In the genomic region with DNA sequence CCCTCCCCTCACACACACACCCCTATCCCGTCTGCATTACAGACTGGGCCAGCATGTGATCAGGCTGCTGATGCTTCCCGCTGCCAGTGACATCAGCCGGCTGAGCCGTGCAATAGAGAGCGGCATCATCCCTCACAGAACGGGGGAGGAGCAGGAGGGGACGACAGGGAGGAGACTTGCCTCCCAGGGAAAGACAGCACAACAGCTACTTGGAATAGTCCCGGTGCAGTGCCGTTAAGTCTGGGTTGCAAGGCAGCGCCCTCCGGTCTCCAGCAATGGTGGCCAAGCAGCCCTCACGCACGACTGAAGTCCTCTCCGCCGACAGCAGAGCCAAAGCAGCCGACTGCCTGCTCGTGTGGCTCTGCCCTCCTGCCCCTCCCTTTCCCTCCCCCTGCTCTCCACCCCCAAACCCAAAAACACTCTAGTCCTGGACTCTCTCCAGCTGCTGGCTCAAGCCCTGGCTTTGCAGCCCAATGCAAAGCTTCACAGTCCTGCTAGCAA, we compare ENCODE assay signal across 8 cellular contexts. TPM values are rescaled to one million over a fixed set of nuclear protein-coding genes. Genes with fewer than 3 reads are reported as not detected.
DNase-seq lines count a peak whose midpoint lies in the region; ATAC-seq and TF ChIP-seq lines count a peak whose summit lies in the region.

No MANE protein-coding gene starts in this region.

- H3K9me3 Mint-ChIP-seq in GM23338 = no peaks in the 10 kb centered on the region

- H3K27ac ChIP-seq in GM23338 (ENCODE audit: low read depth) (no peak overlapping the region), muscle layer of duodenum (ENCODE audit: low read length) (peak overlapping the region; percentile 6)

- peak overlapping the region; percentile 87 for H3K4me2 ChIP-seq in GM23338

- H3K27me3 ChIP-seq in GM23338 (ENCODE audit: insufficient read depth) (no peaks in the 10 kb centered on the region), NT2/D1 (ENCODE audit: insufficient read depth, insufficient read length) (no peaks in the 10 kb centered on the region), muscle layer of duodenum (ENCODE audit: low read depth, low read length) (no peaks in the 10 kb centered on the region)

- H3K36me3 ChIP-seq in GM23338 (ENCODE audit: insufficient read depth) (no peaks in the 10 kb centered on the region), NT2/D1 (ENCODE audit: insufficient read depth, insufficient read length, low read length) (no peaks in the 10 kb centered on the region), muscle layer of duodenum (ENCODE audit: control insufficient read depth in 1 of 2, insufficient read depth in 2 of 2, low read length in 2 of 2) (peaks cover 0 to 6% of the 10 kb centered on the region in 2 donors)

- no peaks in the 10 kb centered on the region for H3K79me2 ChIP-seq in GM23338 (replicated peaks; ENCODE audit: insufficient read depth)

- H3K4me3 Mint-ChIP-seq in GM23338 = peak overlapping the region; percentile 66

- H3K9me3 ChIP-seq in NT2/D1 (ENCODE audit: insufficient read depth, low read length) (no peaks in the 10 kb centered on the region), muscle layer of duodenum (ENCODE audit: control insufficient read depth in 1 of 2, low read length in 2 of 2) (no peaks in the 10 kb centered on the region)

- peaks cover 2% of the 10 kb centered on the region for H3K27me3 Mint-ChIP-seq in GM23338 (ENCODE audit: insufficient read depth, low read depth, poor library complexity)

- no peaks in the 10 kb centered on the region for H3F3A ChIP-seq in GM23338 (replicated peaks; ENCODE audit: low read depth)

- H4K20me1 ChIP-seq in GM23338 (replicated peaks; ENCODE audit: insufficient read depth) = no peaks in the 10 kb centered on the region

- H3K36me3 Mint-ChIP-seq in GM23338 (ENCODE audit: low read depth) = no peaks in the 10 kb centered on the region

- ATAC-seq in GM23338 (peak; percentile 91), GM18517 (IDR thresholded peaks at IDR 0.05; ENCODE audit: unreplicated experiment) (no peak), HG02885 (IDR thresholded peaks at IDR 0.05; ENCODE audit: poor library complexity, unreplicated experiment) (no peak), GM19452 (IDR thresholded peaks at IDR 0.05; ENCODE audit: unreplicated experiment) (no peak)

- TF ChIP-seq CTCF in GM23338 (conservative IDR thresholded peaks at IDR 0.05; ENCODE audit: low read depth in 2 of 2) (no peak), fibroblast of mammary gland (conservative IDR thresholded peaks at IDR 0.05; ENCODE audit: control insufficient read depth, insufficient read depth, low read depth, low read length) (no peak)

- H3K4me1 ChIP-seq in GM23338 (ENCODE audit: insufficient read depth) (peaks cover 22% of the 10 kb centered on the region), NT2/D1 (ENCODE audit: insufficient read depth, insufficient read length) (peaks cover 7% of the 10 kb centered on the region), muscle layer of duodenum (ENCODE audit: control insufficient read depth in 1 of 2, insufficient read depth in 2 of 2, low read length in 2 of 2) (peaks cover 3 to 16% of the 10 kb centered on the region in 2 donors)

- H3K4me3 ChIP-seq in GM23338 (peak overlapping the region; percentile 55), NT2/D1 (ENCODE audit: insufficient read length, low read depth) (peak overlapping the region; percentile 38), fibroblast of mammary gland (ENCODE audit: control insufficient read depth, low read depth, low read length) (peak overlapping the region; percentile 50), muscle layer of duodenum (ENCODE audit: low read depth in 1 of 2, low read length in 2 of 2) (peak overlapping the region; percentile 44 to 67)

- H2AFZ ChIP-seq in GM23338 = peak overlapping the region; percentile 98

- no peaks in the 10 kb centered on the region for H3K9me2 ChIP-seq in GM23338 (ENCODE audit: insufficient read depth)

- H3K4me1 Mint-ChIP-seq in GM23338 = peaks cover 22% of the 10 kb centered on the region

- H3K9ac ChIP-seq in NT2/D1 (ENCODE audit: insufficient read length, low read depth) = peak overlapping the region; percentile 66

- DNase-seq in GM23338 (ENCODE audit: low spot score) (peak; percentile 78), NT2/D1 (ENCODE audit: low read depth, low spot score) (peak; percentile 68), fibroblast of mammary gland (ENCODE audit: low read depth) (peak; percentile 82), SHP77 treated with DMSO at 0.1 percent for 48 hours (lab: John Stamatoyannopoulos, UW) (no peak)

- no peak overlapping the region for H3K27ac Mint-ChIP-seq in GM23338

TF ChIP-seq in GM23338, 12 proteins besides CTCF, POLR2A, EP300 and RAD21:
- TF ChIP-seq, protein P1, sequence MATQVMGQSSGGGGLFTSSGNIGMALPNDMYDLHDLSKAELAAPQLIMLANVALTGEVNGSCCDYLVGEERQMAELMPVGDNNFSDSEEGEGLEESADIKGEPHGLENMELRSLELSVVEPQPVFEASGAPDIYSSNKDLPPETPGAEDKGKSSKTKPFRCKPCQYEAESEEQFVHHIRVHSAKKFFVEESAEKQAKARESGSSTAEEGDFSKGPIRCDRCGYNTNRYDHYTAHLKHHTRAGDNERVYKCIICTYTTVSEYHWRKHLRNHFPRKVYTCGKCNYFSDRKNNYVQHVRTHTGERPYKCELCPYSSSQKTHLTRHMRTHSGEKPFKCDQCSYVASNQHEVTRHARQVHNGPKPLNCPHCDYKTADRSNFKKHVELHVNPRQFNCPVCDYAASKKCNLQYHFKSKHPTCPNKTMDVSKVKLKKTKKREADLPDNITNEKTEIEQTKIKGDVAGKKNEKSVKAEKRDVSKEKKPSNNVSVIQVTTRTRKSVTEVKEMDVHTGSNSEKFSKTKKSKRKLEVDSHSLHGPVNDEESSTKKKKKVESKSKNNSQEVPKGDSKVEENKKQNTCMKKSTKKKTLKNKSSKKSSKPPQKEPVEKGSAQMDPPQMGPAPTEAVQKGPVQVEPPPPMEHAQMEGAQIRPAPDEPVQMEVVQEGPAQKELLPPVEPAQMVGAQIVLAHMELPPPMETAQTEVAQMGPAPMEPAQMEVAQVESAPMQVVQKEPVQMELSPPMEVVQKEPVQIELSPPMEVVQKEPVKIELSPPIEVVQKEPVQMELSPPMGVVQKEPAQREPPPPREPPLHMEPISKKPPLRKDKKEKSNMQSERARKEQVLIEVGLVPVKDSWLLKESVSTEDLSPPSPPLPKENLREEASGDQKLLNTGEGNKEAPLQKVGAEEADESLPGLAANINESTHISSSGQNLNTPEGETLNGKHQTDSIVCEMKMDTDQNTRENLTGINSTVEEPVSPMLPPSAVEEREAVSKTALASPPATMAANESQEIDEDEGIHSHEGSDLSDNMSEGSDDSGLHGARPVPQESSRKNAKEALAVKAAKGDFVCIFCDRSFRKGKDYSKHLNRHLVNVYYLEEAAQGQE (IDR thresholded peaks at IDR 0.05; ENCODE audit: unreplicated experiment) = no peak
- peak; percentile 42; the same call in 1 of the 2 replicates for TF ChIP-seq POLR2AphosphoS5 (IDR thresholded peaks at IDR 0.05; ENCODE audit: low read depth)
- peak; percentile 66; the same call in 1 of the 2 replicates for TF ChIP-seq CREB1 (CRISPR knock-in tag; IDR thresholded peaks at IDR 0.05; ENCODE audit: low read depth)
- TF ChIP-seq STAT1 (IDR thresholded peaks at IDR 0.05; ENCODE audit: unreplicated experiment) = no peak
- no peak for TF ChIP-seq ZNF114 (CRISPR knock-in tag; IDR thresholded peaks at IDR 0.05)
- TF ChIP-seq JUNB (IDR thresholded peaks at IDR 0.05; ENCODE audit: unreplicated experiment) = no peak
- TF ChIP-seq, protein P2, sequence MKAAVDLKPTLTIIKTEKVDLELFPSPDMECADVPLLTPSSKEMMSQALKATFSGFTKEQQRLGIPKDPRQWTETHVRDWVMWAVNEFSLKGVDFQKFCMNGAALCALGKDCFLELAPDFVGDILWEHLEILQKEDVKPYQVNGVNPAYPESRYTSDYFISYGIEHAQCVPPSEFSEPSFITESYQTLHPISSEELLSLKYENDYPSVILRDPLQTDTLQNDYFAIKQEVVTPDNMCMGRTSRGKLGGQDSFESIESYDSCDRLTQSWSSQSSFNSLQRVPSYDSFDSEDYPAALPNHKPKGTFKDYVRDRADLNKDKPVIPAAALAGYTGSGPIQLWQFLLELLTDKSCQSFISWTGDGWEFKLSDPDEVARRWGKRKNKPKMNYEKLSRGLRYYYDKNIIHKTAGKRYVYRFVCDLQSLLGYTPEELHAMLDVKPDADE (IDR thresholded peaks at IDR 0.05) = no peak
- TF ChIP-seq EZH2phosphoT487 (IDR thresholded peaks at IDR 0.05; ENCODE audit: unreplicated experiment) = no peak

RNA-seq across cellular contexts. Expression of a gene that starts 31.5 kb away (rescaled TPM):
- total RNA-seq in GM23338 (2014; rRNA removed; shearing (Covaris generic)) = 1,579 and 1,741 TPM in 2 replicates
- 1,928 and 2,137 TPM in 2 replicates for polyA plus RNA-seq in GM23338 (2016; fragmentation: Nextera tagmentation; extraction: Ambion mirVana)
